ENCODE assay signal across 8 cellular contexts in genomic region chr11:63999349-64000025, GRCh38. TPM values are rescaled to one million over a fixed set of nuclear protein-coding genes. Genes with fewer than 3 reads are reported as not detected.
DNase-seq lines count a peak whose midpoint lies in the region; ATAC-seq and TF ChIP-seq lines count a peak whose summit lies in the region.

No MANE protein-coding gene starts in this region.

- no peak for TF ChIP-seq CTCF in ovary (IDR thresholded peaks at IDR 0.05)

- 6 to 8% methylated on average over 44 to 59 of the region's 59 CpGs for WGBS in esophagus, 2 donors
- 6 to 16% (median 11%) methylated on average over 23 to 59 of the region's 59 CpGs for WGBS in ovary, 3 donors
- 6% methylated on average over 59 of the region's 59 CpGs for WGBS in urinary bladder

- no peak for TF ChIP-seq EP300 in ovary (IDR thresholded peaks at IDR 0.05)

- H3K4me3 ChIP-seq in esophagus (ENCODE audit: low read depth in 1 of 2, low read length in 2 of 2) (peak overlapping the region; percentile 2 to 27), ovary (peak overlapping the region; percentile 25), urinary bladder (ENCODE audit: low read depth, low read length) (peak overlapping the region; percentile 4)

- ATAC-seq in GM18502 (IDR thresholded peaks at IDR 0.05; ENCODE audit: poor library complexity, unreplicated experiment) = no peak

- H3K4me1 ChIP-seq in esophagus (ENCODE audit: control insufficient read depth in 2 of 2, insufficient read depth in 2 of 2, low read length in 1 of 2) = peaks cover 5 to 26% of the 10 kb centered on the region in 2 donors
- H3K4me1 ChIP-seq in ovary (ENCODE audit: insufficient read depth) = peaks cover 8% of the 10 kb centered on the region
- H3K4me1 ChIP-seq in urinary bladder (ENCODE audit: insufficient read depth) = no peaks in the 10 kb centered on the region

- intact Hi-C loops in ovary (cut with DNase I) = loop anchor here (2.0 to 10.0 kb wide), 3 partner anchors 153 to 295 kb away; partner anchors contain the start of gene KCNK4 (in 1 of the 4)

- no peaks in the 10 kb centered on the region for H3K9me3 ChIP-seq in esophagus (ENCODE audit: control insufficient read depth in 2 of 2, insufficient read depth in 1 of 2, low read depth in 1 of 2, low read length in 1 of 2)
- no peaks in the 10 kb centered on the region for H3K9me3 ChIP-seq in ovary

- TF ChIP-seq POLR2A in ovary (IDR thresholded peaks at IDR 0.05) = no peak

- H3K27me3 ChIP-seq in esophagus (ENCODE audit: control insufficient read depth in 1 of 2, insufficient read depth in 2 of 2, low read length in 2 of 2) (no peaks in the 10 kb centered on the region), ovary (no peaks in the 10 kb centered on the region)

- H3K27ac ChIP-seq in esophagus (ENCODE audit: low read depth in 2 of 2, low read length in 1 of 2) (peak overlapping the region; percentile 67 to 78), ovary (no peak overlapping the region), urinary bladder (ENCODE audit: low read depth) (no peak overlapping the region)

- peaks cover 8 to 29% of the 10 kb centered on the region in 2 donors for H3K36me3 ChIP-seq in esophagus (ENCODE audit: control insufficient read depth in 2 of 2, insufficient read depth in 2 of 2, low read length in 1 of 2)
- H3K36me3 ChIP-seq in ovary = no peaks in the 10 kb centered on the region
- H3K36me3 ChIP-seq in urinary bladder (ENCODE audit: insufficient read depth) = peaks cover 2% of the 10 kb centered on the region

- DNase-seq in NCI-H1694 (lab: John Stamatoyannopoulos, UW) (peak; percentile 26), NCI-H1694 treated with DMSO at 0.1 percent for 48 hours (lab: John Stamatoyannopoulos, UW) (no peak), ovary (peak; percentile 66 to 80 (median 69)), midbrain (lab: John Stamatoyannopoulos, UW) (no peak)
- peak; percentile 71 for DNase-seq in activated CD8-positive, alpha-beta memory T cell treated with anti-CD3 and anti-CD28 coated beads, Interleukin-2, amount 50 U/mL, for 4 hours

RNA-seq across cellular contexts. Expression of gene OTUB1, which starts 13.2 kb away (rescaled TPM):
- 10 to 100 TPM; 54.6 to 91.5 TPM for polyA plus RNA-seq in esophagus
- total RNA-seq in ovary = 10 to 100 TPM; 49.4 to 66.7 (median 50.7) TPM
- polyA plus RNA-seq in ovary = 10 to 100 TPM; 34.7 to 55.1 TPM
- 19.5 TPM for total RNA-seq in urinary bladder
- 78.9 TPM for polyA plus RNA-seq in urinary bladder

RNA-seq across cellular contexts. Expression of gene COX8A, which starts 25.1 kb away (rescaled TPM):
- polyA plus RNA-seq in esophagus (1,000 to 10,000 TPM in 1 of 2 donors, 100 to 1,000 TPM in 1; 737 to 1,011 TPM), ovary (100 to 1,000 TPM in 1 of 2 donors, 10 to 100 TPM in 1; 64.8 to 438 TPM), urinary bladder (851 TPM)
- total RNA-seq in ovary (100 to 1,000 TPM; 197 to 339 (median 222) TPM), urinary bladder (255 TPM)

RNA-seq across cellular contexts. Expression of gene FLRT1, which starts 36.2 kb away (rescaled TPM):
- polyA plus RNA-seq in esophagus (under 1 TPM; 0.04 to 0.08 TPM), ovary (under 1 TPM; 0.13 to 0.17 TPM), urinary bladder (0.66 TPM)
- total RNA-seq in ovary (1 to 10 TPM in 1 of 7 donors, under 1 TPM in 6; 0.23 to 1.2 (median 0.45) TPM), urinary bladder (1.7 TPM)

Comparison
In these comparisons a context has a peak if more than half of its experiments do, and no peak if none do; other contexts are left out.
1. DNase-seq: peak in NCI-H1694 (single experiment), activated CD8-positive, alpha-beta memory T cell treated with anti-CD3 and anti-CD28 coated beads, Interleukin-2, amount 50 U/mL, for 4 hours (single experiment) and ovary (5 of 5); none in NCI-H1694 treated with DMSO at 0.1 percent for 48 hours (single experiment) and midbrain (single experiment).
2. H3K27ac ChIP-seq: peak in esophagus (2 of 2); none in ovary (0 of 2) and urinary bladder (single experiment).
3. Peak in every context shown above with its lines, with median percentiles within 50 percentile points of each other: H3K4me3 ChIP-seq.